1 cellular context compared by ENCODE assay signal in genomic region chr4:2060578-2061207, GRCh38.
TF ChIP-seq lines count a peak whose summit lies in the region.

No MANE protein-coding gene starts in this region.

TF ChIP-seq in A549, 52 proteins besides CTCF, POLR2A, EP300 and RAD21 (continued from another document):
- TF ChIP-seq USF2 (IDR thresholded peaks at IDR 0.05) (no peak), SMC3 (IDR thresholded peaks at IDR 0.05) (no peak), NPAS2 (CRISPR knock-in tag; IDR thresholded peaks at IDR 0.05; ENCODE audit: borderline replicate concordance) (no peak), ZFP36 (IDR thresholded peaks at IDR 0.05; ENCODE audit: borderline replicate concordance, partially characterized antibody) (no peak), RNF2 (IDR thresholded peaks at IDR 0.05; ENCODE audit: borderline replicate concordance, low read depth) (no peak)
TF ChIP-seq in A549: peak in this region for 0.
